Comparison of ENCODE assay signal across 10 cellular contexts in the genomic region with DNA sequence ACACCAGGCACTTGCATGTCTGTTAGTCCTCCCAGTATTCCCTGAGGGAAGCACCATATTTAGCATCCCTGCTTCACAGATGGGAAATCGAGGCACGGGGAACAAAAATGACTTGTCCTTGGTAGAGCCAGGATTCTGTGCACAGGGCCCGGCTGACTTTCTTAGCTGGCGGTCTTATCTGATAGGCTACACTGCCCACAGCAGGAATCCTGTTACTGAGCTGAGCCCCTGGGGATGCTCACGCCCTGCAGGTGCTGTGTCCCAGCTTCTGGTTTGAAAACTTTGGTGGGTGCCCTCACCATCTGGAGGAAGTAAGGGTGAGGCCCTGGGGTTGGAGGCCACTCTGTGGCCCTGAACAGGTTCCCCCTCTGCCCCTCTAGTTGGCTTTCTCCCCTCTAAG. TPM values are rescaled to one million over a fixed set of nuclear protein-coding genes. Genes with fewer than 3 reads are reported as not detected.
DNase-seq lines count a peak whose midpoint lies in the region; ATAC-seq and TF ChIP-seq lines count a peak whose summit lies in the region.
"Had no signal": no experiment of that assay in that cellular context is flagged by ENCODE, and none has a peak within 500 bp of the region (broad histone marks: within the 10 kb centered on the region; RNA-seq: fewer than 3 reads in every experiment).

No MANE protein-coding gene starts in this region.

- ATAC-seq in heart right ventricle = no peak
- no peak for ATAC-seq in RWPE2 (ENCODE audit: low read depth)
- ATAC-seq in HG02623 (IDR thresholded peaks at IDR 0.05; ENCODE audit: unreplicated experiment) = no peak

- H3K27ac ChIP-seq in heart right ventricle (peak overlapping the region in 7 of 10 donors; percentile 68 to 87 (median 84)), RWPE2 (ENCODE audit: poor library complexity, severe bottlenecking) (peak overlapping the region; percentile 91), esophagus squamous epithelium (peak overlapping the region; percentile 76 to 92 (median 88)), uterus (peak overlapping the region; percentile 69 to 78)
- H3K27ac ChIP-seq: C4-2B had no signal

- H3K27me3 ChIP-seq in heart right ventricle (no peaks in the 10 kb centered on the region), RWPE2 (ENCODE audit: insufficient read depth, poor library complexity, severe bottlenecking) (no peaks in the 10 kb centered on the region), esophagus squamous epithelium (no peaks in the 10 kb centered on the region), uterus (no peaks in the 10 kb centered on the region)

- H3K9me3 ChIP-seq in heart right ventricle = no peaks in the 10 kb centered on the region
- no peaks in the 10 kb centered on the region for H3K9me3 ChIP-seq in RWPE2 (ENCODE audit: severe bottlenecking)
- H3K9me3 ChIP-seq in esophagus squamous epithelium = no peaks in the 10 kb centered on the region
- H3K9me3 ChIP-seq in uterus = no peaks in the 10 kb centered on the region

- no peak for DNase-seq in heart right ventricle
- DNase-seq in cardiac septum (ENCODE audit: low spot score) = no peak
- no peak for DNase-seq in RWPE2 (ENCODE audit: low spot score)
- DNase-seq in esophagus squamous epithelium (lab: John Stamatoyannopoulos, UW) = no peak
- no peak for DNase-seq in uterus
- no peak for DNase-seq in HK-2 (ENCODE audit: unreplicated experiment)
- DNase-seq in stimulated activated CD4-positive, alpha-beta T cell treated with anti-CD3 and anti-CD28 coated beads, Interleukin-2, amount 100 ng/mL, for 48 hours = no peak
- DNase-seq: Right ventricle myocardium superior had no signal

- H3K36me3 ChIP-seq in heart right ventricle = peaks cover 0 to 30% (median 0%) of the 10 kb centered on the region in 9 donors
- H3K36me3 ChIP-seq in RWPE2 (ENCODE audit: low read depth) = peaks cover 4% of the 10 kb centered on the region; the same call in 1 of the 2 replicates
- H3K36me3 ChIP-seq in esophagus squamous epithelium = peaks cover 7 to 56% (median 13%) of the 10 kb centered on the region in 3 donors
- H3K36me3 ChIP-seq in uterus = no peaks in the 10 kb centered on the region

- 81 to 85% methylated on average over 5 of the region's 5 CpGs for WGBS in heart right ventricle, 2 donors
- WGBS in esophagus squamous epithelium, 2 donors = 75 to 88% methylated on average over 4 to 5 of the region's 5 CpGs

- TF ChIP-seq CTCF in heart right ventricle (IDR thresholded peaks at IDR 0.05) (no peak), RWPE2 (IDR thresholded peaks at IDR 0.05; ENCODE audit: poor library complexity, severe bottlenecking) (no peak), esophagus squamous epithelium (IDR thresholded peaks at IDR 0.05) (no peak), uterus (IDR thresholded peaks at IDR 0.05) (no peak)

- H3K4me3 ChIP-seq in heart right ventricle (no peak overlapping the region), RWPE2 (ENCODE audit: severe bottlenecking) (no peak overlapping the region), esophagus squamous epithelium (no peak overlapping the region), uterus (no peak overlapping the region)

- peaks cover 42 to 92% (median 69%) of the 10 kb centered on the region in 9 donors for H3K4me1 ChIP-seq in heart right ventricle
- peaks cover 40% of the 10 kb centered on the region for H3K4me1 ChIP-seq in RWPE2 (ENCODE audit: insufficient read depth, poor library complexity, severe bottlenecking)
- H3K4me1 ChIP-seq in esophagus squamous epithelium = peaks cover 56 to 77% (median 72%) of the 10 kb centered on the region in 3 donors
- H3K4me1 ChIP-seq in uterus = peaks cover 3 to 11% of the 10 kb centered on the region in 2 donors

- intact Hi-C loops in heart right ventricle (cut with DNase I) (no loop called here), cardiac septum (cut with DNase I) (no loop called here), esophagus squamous epithelium (cut with DNase I) (no loop called here), uterus (cut with DNase I; ENCODE audit: low total_unique reads) (no loop called here)

- TF ChIP-seq POLR2A in esophagus squamous epithelium (IDR thresholded peaks at IDR 0.05) (no peak), uterus (IDR thresholded peaks at IDR 0.05) (no peak)

RNA-seq across cellular contexts. Expression of gene TTC7A, which starts 43.0 kb away (rescaled TPM):
- 10 to 100 TPM in 2 of 10 donors, 1 to 10 TPM in 8; 4.8 to 11.4 (median 6.7) TPM for total RNA-seq in heart right ventricle
- 10 to 100 TPM in 1 of 2 donors, 1 to 10 TPM in 1; 6.0 to 11.0 TPM for polyA plus RNA-seq in heart right ventricle
- total RNA-seq in cardiac septum = 7.4 TPM
- total RNA-seq in esophagus squamous epithelium = 10 to 100 TPM; 13.7 to 31.3 (median 28.2) TPM
- 10 to 100 TPM in 3 of 4 donors, 1 to 10 TPM in 1; 3.8 to 80.9 (median 25.3) TPM for total RNA-seq in uterus
